In the genomic region with DNA sequence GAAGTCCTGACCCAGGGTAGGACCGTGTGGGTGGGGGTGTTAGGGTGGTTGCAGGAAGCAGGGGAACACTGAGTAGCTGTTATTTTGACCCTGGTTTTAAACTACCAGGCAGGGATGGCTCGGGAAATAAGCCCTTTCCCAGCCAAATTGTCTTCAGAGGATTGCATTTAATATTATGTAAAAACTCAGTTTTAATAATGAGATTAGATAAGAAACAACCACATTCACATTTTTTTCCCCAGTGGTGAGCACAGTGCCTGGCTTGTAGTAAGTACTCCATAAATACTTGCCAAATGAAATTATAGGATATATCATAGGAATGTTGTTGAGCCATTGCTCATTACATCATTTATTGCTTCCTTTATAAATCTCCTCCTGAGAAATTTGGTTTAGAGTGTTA, we compare ENCODE assay signal across 15 cellular contexts.
"Had no signal": no experiment of that assay in that cellular context is flagged by ENCODE, and none has a peak within 500 bp of the region (broad histone marks: within the 10 kb centered on the region; RNA-seq: fewer than 3 reads in every experiment).

No MANE protein-coding gene starts in this region.

- H3K27me3 ChIP-seq: ovary, sigmoid colon, stomach, testis, upper lobe of right lung had no signal

- H3K4me3 Mint-ChIP-seq: activated CD4-positive, alpha-beta memory T cell treated with anti-CD3 and anti-CD28 coated beads, Interleukin-2, amount 10 ng/mL, durations not matched to agents 7 days and 5 days; activated CD4-positive, alpha-beta T cell treated with anti-CD3 and anti-CD28 coated beads for 36 hours; activated naive CD4-positive, alpha-beta T cell treated with anti-CD3 and anti-CD28 coated beads, Interleukin-2, amount 10 ng/mL, durations not matched to agents 7 days and 5 days; activated T-cell treated with anti-CD3 and anti-CD28 coated beads, Interleukin-2, amount 50 U/mL, for 24 hours had no signal

- H3K36me3 ChIP-seq: ovary, sigmoid colon, stomach, upper lobe of right lung had no signal

- DNase-seq: activated CD4-positive, alpha-beta memory T cell treated with anti-CD3 and anti-CD28 coated beads, Interleukin-2, amount 10 ng/mL, durations not matched to agents 7 days and 5 days; activated CD4-positive, alpha-beta T cell treated with anti-CD3 and anti-CD28 coated beads for 36 hours; activated naive CD4-positive, alpha-beta T cell treated with anti-CD3 and anti-CD28 coated beads, Interleukin-2, amount 10 ng/mL, durations not matched to agents 7 days and 5 days; activated T-cell treated with anti-CD3 and anti-CD28 coated beads, Interleukin-2, amount 50 U/mL, for 24 hours; caudate nucleus; effector CD8-positive, alpha-beta T cell; naive B cell; ovary; sigmoid colon; stimulated activated CD4-positive, alpha-beta T cell treated with anti-CD3 and anti-CD28 coated beads, Interleukin-12 subunit alpha, Interleukin-12 subunit beta, amount 100 ng/mL, for 4 hours; stimulated activated CD4-positive, alpha-beta T cell treated with anti-CD3 and anti-CD28 coated beads, Interleukin-2, amount 100 ng/mL, for 24 hours; stomach; testis; upper lobe of right lung had no signal

- H3K27ac ChIP-seq: coronary artery, ovary, sigmoid colon, stomach, testis, upper lobe of right lung had no signal

- H3K4me3 ChIP-seq: coronary artery, ovary, sigmoid colon, stomach, testis, upper lobe of right lung had no signal

- H3K27ac Mint-ChIP-seq: activated CD4-positive, alpha-beta memory T cell treated with anti-CD3 and anti-CD28 coated beads, Interleukin-2, amount 10 ng/mL, durations not matched to agents 7 days and 5 days; activated CD4-positive, alpha-beta T cell treated with anti-CD3 and anti-CD28 coated beads for 36 hours; activated naive CD4-positive, alpha-beta T cell treated with anti-CD3 and anti-CD28 coated beads, Interleukin-2, amount 10 ng/mL, durations not matched to agents 7 days and 5 days; activated T-cell treated with anti-CD3 and anti-CD28 coated beads, Interleukin-2, amount 50 U/mL, for 24 hours; naive B cell had no signal
